12 cellular contexts compared by ENCODE assay signal in genomic region chr13:62293081-62293480, GRCh38.
DNase-seq lines count a peak whose midpoint lies in the region; ATAC-seq and TF ChIP-seq lines count a peak whose summit lies in the region.
"Had no signal": no experiment of that assay in that cellular context is flagged by ENCODE, and none has a peak within 500 bp of the region (broad histone marks: within the 10 kb centered on the region; RNA-seq: fewer than 3 reads in every experiment).

No MANE protein-coding gene starts in this region.

- H3K4me3 ChIP-seq in astrocyte of the spinal cord (ENCODE audit: low read depth, low read length) = no peak overlapping the region
- H3K4me3 ChIP-seq in mesenchymal stem cell (ENCODE audit: insufficient read depth in 1 of 2, low read depth in 1 of 2, low read length in 2 of 2) = no peak overlapping the region
- no peak overlapping the region for H3K4me3 ChIP-seq in smooth muscle cell
- H3K4me3 ChIP-seq: right atrium auricular region had no signal

- TF ChIP-seq CTCF in astrocyte of the spinal cord (IDR thresholded peaks at IDR 0.05; ENCODE audit: low read depth, low read length) = no peak
- TF ChIP-seq CTCF in smooth muscle cell (IDR thresholded peaks at IDR 0.05; ENCODE audit: borderline replicate concordance, insufficient read depth, poor library complexity, severe bottlenecking) = no peak

- H2BK5ac ChIP-seq in mesenchymal stem cell (ENCODE audit: low read depth, low read length, poor library complexity, severe bottlenecking) = no peak overlapping the region

- ATAC-seq in GM19351 (IDR thresholded peaks at IDR 0.05; ENCODE audit: unreplicated experiment) = peak; percentile 41
- ATAC-seq: activated CD8-positive, alpha-beta T cell treated with anti-CD3 and anti-CD28 coated beads, Interleukin-2, amount 10 ng/mL, durations not matched to agents 7 days and 5 days had no signal

- no peak overlapping the region for H2AK5ac ChIP-seq in mesenchymal stem cell (ENCODE audit: low read length, severe bottlenecking)

- no peaks in the 10 kb centered on the region for H3F3A ChIP-seq in smooth muscle cell (ENCODE audit: low read depth)

- peak; percentile 3 for DNase-seq in M059J (ENCODE audit: low read depth)
- DNase-seq in astrocyte of the spinal cord (ENCODE audit: low read depth, low spot score) = peak; percentile 10
- peak; percentile 53 for DNase-seq in mesenchymal stem cell
- DNase-seq in nucleus accumbens (lab: John Stamatoyannopoulos, UW) = no peak
- DNase-seq in smooth muscle cell (lab: John Stamatoyannopoulos, UW; ENCODE audit: unreplicated experiment) = no peak
- DNase-seq in KBM-7 = no peak
- DNase-seq: activated CD8-positive, alpha-beta T cell treated with anti-CD3 and anti-CD28 coated beads, Interleukin-2, amount 10 ng/mL, durations not matched to agents 7 days and 5 days; CD4-positive, CD25-positive, alpha-beta regulatory T cell; NCI-H2029; stimulated activated CD4-positive, alpha-beta T cell treated with anti-CD3 and anti-CD28 coated beads, Interleukin-2, amount 100 ng/mL, for 24 hours had no signal

- H3K4ac ChIP-seq in mesenchymal stem cell (ENCODE audit: low read depth in 1 of 2, low read length in 2 of 2) = no peak overlapping the region

- H3K9me3 ChIP-seq in mesenchymal stem cell (ENCODE audit: control insufficient read depth, low read length) = no peaks in the 10 kb centered on the region
- H3K9me3 ChIP-seq in smooth muscle cell (replicated peaks; ENCODE audit: low read depth) = no peaks in the 10 kb centered on the region
- H3K9me3 ChIP-seq: right atrium auricular region had no signal

- H2BK120ac ChIP-seq in mesenchymal stem cell (ENCODE audit: low read depth, low read length) = no peak overlapping the region

- H4K91ac ChIP-seq in mesenchymal stem cell (ENCODE audit: low read length) = no peak overlapping the region

- no peaks in the 10 kb centered on the region for H4K20me1 ChIP-seq in smooth muscle cell (ENCODE audit: low read depth)

- H2AFZ ChIP-seq in mesenchymal stem cell (ENCODE audit: low read depth, low read length) (no peak overlapping the region), smooth muscle cell (ENCODE audit: low read depth) (no peak overlapping the region)

- peak overlapping the region; percentile 41 for H3K9ac ChIP-seq in mesenchymal stem cell (ENCODE audit: low read length)
- H3K9ac ChIP-seq in smooth muscle cell (ENCODE audit: low read depth) = no peak overlapping the region

- H3K79me2 ChIP-seq in smooth muscle cell (ENCODE audit: low read depth) = no peaks in the 10 kb centered on the region

- no peak overlapping the region for H3K14ac ChIP-seq in mesenchymal stem cell (ENCODE audit: low read length in 2 of 2)

- H3K4me1 ChIP-seq in mesenchymal stem cell (ENCODE audit: control insufficient read depth, insufficient read depth, low read depth, low read length) (no peaks in the 10 kb centered on the region), smooth muscle cell (ENCODE audit: low read depth) (no peaks in the 10 kb centered on the region)
- H3K4me1 ChIP-seq: right atrium auricular region had no signal

- H3K79me1 ChIP-seq in mesenchymal stem cell (replicated peaks; ENCODE audit: low read length, poor library complexity, severe bottlenecking) = no peaks in the 10 kb centered on the region

- H3K18ac ChIP-seq in mesenchymal stem cell (ENCODE audit: low read depth in 1 of 2, low read length in 2 of 2) = no peak overlapping the region

- no peak overlapping the region for H2BK15ac ChIP-seq in mesenchymal stem cell (ENCODE audit: low read depth, poor library complexity, severe bottlenecking)

- H4K8ac ChIP-seq in mesenchymal stem cell (ENCODE audit: low read length) = no peak overlapping the region

- no peak overlapping the region for H3K27ac ChIP-seq in mesenchymal stem cell (ENCODE audit: low read length, poor library complexity, severe bottlenecking)
- no peak overlapping the region for H3K27ac ChIP-seq in smooth muscle cell (ENCODE audit: low read depth)
- H3K27ac ChIP-seq: right atrium auricular region had no signal

- no peak overlapping the region for H2BK12ac ChIP-seq in mesenchymal stem cell (ENCODE audit: low read length in 2 of 2)

- in situ Hi-C loops in astrocyte of the spinal cord (cut with HindIII; ENCODE audit: low sequenced_read_pairs) (no loop called here), KBM-7 (cut with MboI; ENCODE audit: low pct_unique_long_range_greater_than_20kb, low sequenced_read_pairs) (no loop called here)

- no peak overlapping the region for H3K4me2 ChIP-seq in mesenchymal stem cell (ENCODE audit: low read length, poor library complexity, severe bottlenecking)
- no peak overlapping the region for H3K4me2 ChIP-seq in smooth muscle cell

- H3K23ac ChIP-seq in mesenchymal stem cell (ENCODE audit: low read length in 2 of 2) = no peak overlapping the region

- H3K27me3 ChIP-seq in mesenchymal stem cell (ENCODE audit: control insufficient read depth in 1 of 2, insufficient read depth in 1 of 2, low read length in 2 of 2) = no peaks in the 10 kb centered on the region
- H3K27me3 ChIP-seq in smooth muscle cell (ENCODE audit: low read depth) = no peaks in the 10 kb centered on the region
- H3K27me3 ChIP-seq: right atrium auricular region had no signal

- WGBS in mesenchymal stem cell = 29% methylated on average over 1 of the region's 1 CpG
- 48% methylated on average over 1 of the region's 1 CpG for WGBS in smooth muscle cell (ENCODE audit: low lambda C conversion rate)

- H3K36me3 ChIP-seq in mesenchymal stem cell (ENCODE audit: control insufficient read depth in 1 of 2, insufficient read depth in 2 of 2, low read depth in 1 of 2, low read length in 2 of 2) (no peaks in the 10 kb centered on the region), smooth muscle cell (ENCODE audit: low read depth) (no peaks in the 10 kb centered on the region)
- H3K36me3 ChIP-seq: right atrium auricular region had no signal

Comparison
In these comparisons a context has a peak if more than half of its experiments do, and no peak if none do; other contexts are left out.
1. DNase-seq: peak in M059J (single experiment), astrocyte of the spinal cord (single experiment) and mesenchymal stem cell (single experiment); none in nucleus accumbens (0 of 56), smooth muscle cell (single experiment) and KBM-7 (single experiment).